In the genomic region with DNA sequence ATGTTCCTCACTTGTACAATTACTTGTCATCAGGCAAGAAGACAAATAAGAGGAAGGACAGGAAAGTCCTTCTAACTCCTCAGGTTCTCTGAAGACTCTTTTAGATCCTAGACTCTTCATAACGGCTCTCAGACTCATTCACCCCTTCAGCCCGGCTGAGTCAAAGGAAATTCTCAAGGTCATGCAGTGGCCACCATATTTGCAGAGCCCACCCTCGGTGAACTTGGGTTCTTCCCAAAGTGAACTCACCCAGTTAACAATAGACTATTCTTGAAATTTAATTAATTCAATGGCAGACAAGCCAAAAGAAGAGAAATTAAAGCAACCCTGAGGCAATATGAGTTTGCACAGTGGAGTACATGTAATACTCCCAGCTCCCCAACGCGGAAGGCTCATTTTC, we compare ENCODE assay signal across 22 cellular contexts. TPM values are rescaled to one million over a fixed set of nuclear protein-coding genes. Genes with fewer than 3 reads are reported as not detected.
DNase-seq lines count a peak whose midpoint lies in the region; ATAC-seq and TF ChIP-seq lines count a peak whose summit lies in the region.
"Had no signal": no experiment of that assay in that cellular context is flagged by ENCODE, and none has a peak within 500 bp of the region (broad histone marks: within the 10 kb centered on the region; RNA-seq: fewer than 3 reads in every experiment).

No MANE protein-coding gene starts in this region.

- TF ChIP-seq CTCF in mammary epithelial cell (conservative IDR thresholded peaks at IDR 0.05 in 1 of 2, IDR thresholded peaks at IDR 0.05 in 1 of 2; ENCODE audit: extremely low read depth in 1 of 2, insufficient read depth in 1 of 2, low read depth in 1 of 2, low read length in 2 of 2) (no peak), breast epithelium (IDR thresholded peaks at IDR 0.05) (no peak), PC-9 (conservative IDR thresholded peaks at IDR 0.05) (no peak), nephron (IDR thresholded peaks at IDR 0.05; ENCODE audit: unreplicated experiment in 3 of 3) (no peak)

- no peak overlapping the region for H3K4me3 Mint-ChIP-seq in nephron
- H3K4me3 Mint-ChIP-seq in T-cell = no peak overlapping the region
- H3K4me3 Mint-ChIP-seq: CD4-positive, alpha-beta memory T cell; GM23338 had no signal

- DNase-seq in mammary epithelial cell = no peak
- DNase-seq in breast epithelium (ENCODE audit: low spot score in 2 of 2) = no peak
- no peak for DNase-seq in PC-9
- no peak for DNase-seq in activated naive CD4-positive, alpha-beta T cell treated with anti-CD3 and anti-CD28 coated beads, Interleukin-2, amount 50 U/mL, for 72 hours (ENCODE audit: low spot score in 2 of 2)
- no peak for DNase-seq in stimulated activated CD4-positive, alpha-beta T cell treated with anti-CD3 and anti-CD28 coated beads, Interleukin-15, amount 100 ng/mL, for 24 hours
- no peak for DNase-seq in T-cell
- DNase-seq: CD4-positive, alpha-beta memory T cell; DND-41; NCI-H1417; NCI-H1694 treated with DMSO at 0.1 percent for 48 hours; NCI-H2081 treated with DMSO at 0.1 percent for 48 hours; NCI-H2171 treated with DMSO at 0.1 percent for 48 hours; NCI-H446 treated with DMSO at 0.1 percent for 48 hours; NCI-H526 treated with DMSO at 0.1 percent for 48 hours; RPMI8226; SIG-M5 had no signal

- in situ Hi-C loops in mammary epithelial cell (cut with MboI; ENCODE audit: low sequenced_read_pairs in 2 of 2) = loop anchor here in 1 of 2 donors (5.0 to 25.0 kb wide), 2 partner anchors 41 to 191 kb away; no protein-coding TSS in a partner anchor

- H4K20me1 ChIP-seq in mammary epithelial cell (ENCODE audit: insufficient read depth, low read length) (no peaks in the 10 kb centered on the region), PC-9 (ENCODE audit: insufficient read depth) (no peaks in the 10 kb centered on the region)

- 6% methylated on average over 5 of the region's 5 CpGs for WGBS in mammary epithelial cell (ENCODE audit: low coverage, missing lambda C conversion rate)

- no peaks in the 10 kb centered on the region for H3K9me3 ChIP-seq in mammary epithelial cell (replicated peaks; ENCODE audit: insufficient read depth, low read length)
- H3K9me3 ChIP-seq in breast epithelium = no peaks in the 10 kb centered on the region
- no peaks in the 10 kb centered on the region for H3K9me3 ChIP-seq in PC-9 (ENCODE audit: insufficient read depth, low read depth)
- H3K9me3 ChIP-seq: HAP-1 had no signal

- H3K9ac ChIP-seq in mammary epithelial cell (ENCODE audit: insufficient read depth, low read length) = no peak overlapping the region
- H3K9ac ChIP-seq: BLaER1 treated with 17β-estradiol and CSF1 and Interleukin-3, amounts not matched to agents 10 nM and 100 nM had no signal

- H3K27ac Mint-ChIP-seq in nephron (peak overlapping the region in 2 of 3 experiments; percentile 95 to 98), T-cell (no peak overlapping the region)
- H3K27ac Mint-ChIP-seq in activated naive CD4-positive, alpha-beta T cell treated with anti-CD3 and anti-CD28 coated beads, Interleukin-2, amount 50 U/mL, for 72 hours = no peak overlapping the region
- H3K27ac Mint-ChIP-seq: CD4-positive, alpha-beta memory T cell; GM23338 had no signal

- H3K27ac ChIP-seq in mammary epithelial cell (ENCODE audit: insufficient read depth, low read depth, low read length) = peak overlapping the region; percentile 35
- H3K27ac ChIP-seq in breast epithelium = no peak overlapping the region
- H3K27ac ChIP-seq in PC-9 = no peak overlapping the region
- H3K27ac ChIP-seq: 22Rv1; BLaER1 treated with 17β-estradiol and CSF1 and Interleukin-3, amounts not matched to agents 10 nM and 100 nM had no signal

- no peak for TF ChIP-seq POLR2A in breast epithelium (IDR thresholded peaks at IDR 0.05)

- BruUV-seq in mammary epithelial cell (replicated peaks; lab: Mats Ljungman, UMichigan) (no TSS peak), PC-9 (replicated peaks; lab: Mats Ljungman, UMichigan) (no TSS peak)

- H3K4me2 ChIP-seq in mammary epithelial cell (ENCODE audit: insufficient read depth, low read depth, low read length) (peak overlapping the region; percentile 54), PC-9 (0 out of 2 replicates have a peak overlapping the region, but pooled peaks have one; percentile 23)
- H3K4me2 ChIP-seq: BLaER1 treated with 17β-estradiol and CSF1 and Interleukin-3, amounts not matched to agents 10 nM and 100 nM; GM23338 had no signal

- H3K27me3 Mint-ChIP-seq in nephron (ENCODE audit: low read depth) = peaks cover 5% of the 10 kb centered on the region
- no peaks in the 10 kb centered on the region for H3K27me3 Mint-ChIP-seq in T-cell

- H3K9me3 Mint-ChIP-seq in nephron (no peaks in the 10 kb centered on the region), T-cell (no peaks in the 10 kb centered on the region)
- H3K9me3 Mint-ChIP-seq in activated naive CD4-positive, alpha-beta T cell treated with anti-CD3 and anti-CD28 coated beads, Interleukin-2, amount 50 U/mL, for 72 hours = no peaks in the 10 kb centered on the region
- H3K9me3 Mint-ChIP-seq: CD4-positive, alpha-beta memory T cell; GM23338 had no signal

- no peaks in the 10 kb centered on the region for H3K36me3 Mint-ChIP-seq in nephron (ENCODE audit: low read depth)
- no peaks in the 10 kb centered on the region for H3K36me3 Mint-ChIP-seq in activated naive CD4-positive, alpha-beta T cell treated with anti-CD3 and anti-CD28 coated beads, Interleukin-2, amount 50 U/mL, for 72 hours
- no peaks in the 10 kb centered on the region for H3K36me3 Mint-ChIP-seq in T-cell
- H3K36me3 Mint-ChIP-seq: CD4-positive, alpha-beta memory T cell had no signal

- H3K36me3 ChIP-seq in mammary epithelial cell (ENCODE audit: insufficient read depth, low read length) (no peaks in the 10 kb centered on the region), breast epithelium (no peaks in the 10 kb centered on the region), PC-9 (ENCODE audit: low read depth) (no peaks in the 10 kb centered on the region)
- H3K36me3 ChIP-seq: BLaER1 treated with 17β-estradiol and CSF1 and Interleukin-3, amounts not matched to agents 10 nM and 100 nM; HAP-1 had no signal

- dilution Hi-C loops in mammary epithelial cell (cut with HindIII; ENCODE audit: low sequenced_read_pairs) = no loop called here

- H3K4me1 ChIP-seq in mammary epithelial cell (ENCODE audit: insufficient read depth, low read length) (peaks cover 23% of the 10 kb centered on the region), breast epithelium (peaks cover 0 to 11% of the 10 kb centered on the region in 2 donors), PC-9 (replicated peaks; ENCODE audit: insufficient read depth) (peaks cover 21% of the 10 kb centered on the region)
- H3K4me1 ChIP-seq: HAP-1 had no signal

- POLR2A ChIA-PET in PC-9 (lab: Charles Lee; ENCODE audit: unreplicated experiment) (no interaction called here), T-cell (lab: Charles Lee) (no interaction called here)

- H3K4me1 Mint-ChIP-seq in nephron = peaks cover 41% of the 10 kb centered on the region
- H3K4me1 Mint-ChIP-seq in T-cell = peaks cover 3 to 13% (median 10%) of the 10 kb centered on the region in 3 donors

- H2AFZ ChIP-seq in mammary epithelial cell (ENCODE audit: low read depth, low read length) = peak overlapping the region; percentile 16
- H2AFZ ChIP-seq in PC-9 = no peak overlapping the region
- H2AFZ ChIP-seq: GM23338 had no signal

- H3K79me2 ChIP-seq in mammary epithelial cell (ENCODE audit: insufficient read depth, low read length) (no peaks in the 10 kb centered on the region), PC-9 (ENCODE audit: low read depth) (no peaks in the 10 kb centered on the region)

- peak; percentile 43 for ATAC-seq in esophagus mucosa
- ATAC-seq in activated naive CD4-positive, alpha-beta T cell treated with anti-CD3 and anti-CD28 coated beads, Interleukin-2, amount 50 U/mL, for 72 hours = no peak
- no peak for ATAC-seq in T-cell (replicated peaks in 1 of 4)
- ATAC-seq: GM23338 had no signal

- no peak overlapping the region for H3K4me3 ChIP-seq in mammary epithelial cell (replicated peaks in 1 of 3; ENCODE audit: insufficient read depth in 1 of 3, low read depth in 2 of 3, low read length in 3 of 3)
- no peak overlapping the region for H3K4me3 ChIP-seq in breast epithelium
- no peak overlapping the region for H3K4me3 ChIP-seq in PC-9
- H3K4me3 ChIP-seq: BLaER1 treated with 17β-estradiol and CSF1 and Interleukin-3, amounts not matched to agents 10 nM and 100 nM; GM23338; HAP-1 had no signal

- intact Hi-C loops in mammary epithelial cell (cut with micrococcal nuclease) = no loop called here
- intact Hi-C loops in breast epithelium (cut with DNase I; ENCODE audit: low total_unique reads) = no loop called here
- intact Hi-C loops in PC-9 (cut with micrococcal nuclease; ENCODE audit: unreplicated experiment) = no loop called here

- 0 out of 2 replicates have a peak, but pooled peaks cover 3% of the 10 kb centered on the region for H3F3A ChIP-seq in PC-9 (ENCODE audit: insufficient read depth, low read depth)

- no peaks in the 10 kb centered on the region for H3K9me2 ChIP-seq in PC-9 (ENCODE audit: insufficient read depth)

- CTCF ChIA-PET in mammary epithelial cell (lab: Charles Lee; ENCODE audit: low non-redundant PET) (no interaction called here), PC-9 (lab: Charles Lee) (no interaction called here), T-cell (lab: Charles Lee) (no interaction called here)

- H3K27me3 ChIP-seq in mammary epithelial cell (ENCODE audit: insufficient read depth, low read length) = no peaks in the 10 kb centered on the region
- H3K27me3 ChIP-seq in breast epithelium = no peaks in the 10 kb centered on the region
- no peaks in the 10 kb centered on the region for H3K27me3 ChIP-seq in PC-9 (ENCODE audit: insufficient read depth, low read depth)
- H3K27me3 ChIP-seq: BLaER1 treated with 17β-estradiol and CSF1 and Interleukin-3, amounts not matched to agents 10 nM and 100 nM had no signal

RNA-seq across cellular contexts. Expression of gene TIAM1, which starts 27.7 kb away (rescaled TPM):
- total RNA-seq in mammary epithelial cell (10 to 100 TPM; 14.7 to 27.7 TPM), breast epithelium (10 to 100 TPM; 10.6 to 17.7 (median 11.8) TPM), PC-9 (2021) (19.7 and 22.5 TPM in 2 replicates), esophagus mucosa (96.7 TPM), T-cell (10 to 100 TPM; 60.8 to 79.4 (median 65.5) TPM)
- polyA plus RNA-seq in mammary epithelial cell = 13.0 TPM
- 28.0 TPM for polyA minus RNA-seq in mammary epithelial cell
- total RNA-seq in activated naive CD4-positive, alpha-beta T cell treated with anti-CD3 and anti-CD28 coated beads, Interleukin-2, amount 50 U/mL, for 72 hours = 10 to 100 TPM; 43.7 to 70.6 TPM

Comparison
In these comparisons a context has a peak if more than half of its experiments do, and no peak if none do; other contexts are left out.
1. H3K27ac Mint-ChIP-seq: peak in nephron (2 of 3); none in activated naive CD4-positive, alpha-beta T cell treated with anti-CD3 and anti-CD28 coated beads, Interleukin-2, amount 50 U/mL, for 72 hours (0 of 2) and T-cell (0 of 2).